21 cellular contexts compared by ENCODE assay signal in the genomic region with DNA sequence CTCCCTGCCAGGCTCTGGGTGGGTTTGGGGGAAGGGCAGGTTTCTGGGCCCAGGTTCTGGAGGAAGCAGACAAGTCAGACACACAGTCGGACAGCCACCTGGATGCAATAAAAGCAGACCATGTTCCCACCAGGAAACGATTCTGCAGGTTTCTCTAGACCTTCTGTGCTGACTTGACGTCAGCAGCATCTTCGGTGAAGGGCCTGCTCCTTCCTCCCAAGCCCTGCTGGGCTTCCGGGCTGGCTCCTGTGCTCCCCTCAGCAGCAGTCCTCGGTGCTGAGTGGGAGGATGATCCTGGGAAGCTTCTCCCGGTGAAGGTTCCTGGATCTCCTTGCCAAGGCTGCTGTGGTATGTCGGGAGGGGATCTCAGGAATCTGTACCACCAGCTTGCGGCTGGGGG.
DNase-seq lines count a peak whose midpoint lies in the region; ATAC-seq and TF ChIP-seq lines count a peak whose summit lies in the region.
"Had no signal": no experiment of that assay in that cellular context is flagged by ENCODE, and none has a peak within 500 bp of the region (broad histone marks: within the 10 kb centered on the region; RNA-seq: fewer than 3 reads in every experiment).

No MANE protein-coding gene starts in this region.

- no peak overlapping the region for H3K4me3 Mint-ChIP-seq in WTC11
- H3K4me3 Mint-ChIP-seq: B cell; CD8-positive, alpha-beta T cell had no signal

- DNase-seq in GM13976 (ENCODE audit: low spot score) (peak; percentile 4), WTC11 (ENCODE audit: low spot score) (no peak), esophagus muscularis mucosa (ENCODE audit: extremely low spot score) (peak; percentile 86), globus pallidus (ENCODE audit: low spot score) (no peak), upper lobe of right lung (no peak), NCI-H187 (lab: John Stamatoyannopoulos, UW) (no peak), activated T-cell treated with anti-CD3 and anti-CD28 coated beads for 4 hours (no peak)
- DNase-seq: Caco-2; CD8-positive, alpha-beta T cell; GDM1; GOT3; NCI-H1048; NCI-H1417; NCI-H1930; NCI-H2107; NCI-H524; NCI-H774 had no signal

- peaks cover 0 to 14% (median 0%) of the 10 kb centered on the region in 4 donors for H3K27me3 ChIP-seq in esophagus muscularis mucosa
- H3K27me3 ChIP-seq in upper lobe of right lung = no peaks in the 10 kb centered on the region
- H3K27me3 ChIP-seq: SJSA1 had no signal

- WGBS in esophagus muscularis mucosa = 70% methylated on average over 9 of the region's 9 CpGs

- ATAC-seq in WTC11 (no peak), upper lobe of right lung (no peak)
- ATAC-seq: CD8-positive, alpha-beta T cell; HCT116 had no signal

- no peak for TF ChIP-seq EP300 in esophagus muscularis mucosa (IDR thresholded peaks at IDR 0.05)

- H3K4me1 ChIP-seq in esophagus muscularis mucosa (peaks cover 4 to 11% (median 10%) of the 10 kb centered on the region in 4 donors), upper lobe of right lung (no peaks in the 10 kb centered on the region)
- H3K4me1 ChIP-seq: Caco-2, SJSA1 had no signal

- H3K9me3 Mint-ChIP-seq in WTC11 = no peaks in the 10 kb centered on the region
- H3K9me3 Mint-ChIP-seq: CD8-positive, alpha-beta T cell had no signal

- H3K4me3 ChIP-seq in esophagus muscularis mucosa = no peak overlapping the region
- H3K4me3 ChIP-seq in upper lobe of right lung = no peak overlapping the region
- H3K4me3 ChIP-seq: SJSA1 had no signal

- CTCF ChIA-PET in WTC11 (lab: Charles Lee) = interaction anchor here (0.9 to 1.7 kb wide), 4 partner anchors 34 to 67 kb away, joined by 3 to 6 read pairs (median 4); no protein-coding TSS in a partner anchor

- peaks cover 11% of the 10 kb centered on the region for H3K27me3 Mint-ChIP-seq in WTC11 (ENCODE audit: low read depth)

- no peak overlapping the region for H3K27ac Mint-ChIP-seq in WTC11
- H3K27ac Mint-ChIP-seq: B cell; CD8-positive, alpha-beta T cell had no signal

- no peak for TF ChIP-seq CTCF in GM13976 (IDR thresholded peaks at IDR 0.05; ENCODE audit: borderline replicate concordance, control extremely low read depth, extremely low read depth, insufficient read depth, missing control alignments)
- no peak for TF ChIP-seq CTCF in WTC11 (IDR thresholded peaks at IDR 0.05)
- TF ChIP-seq CTCF in esophagus muscularis mucosa (IDR thresholded peaks at IDR 0.05) = no peak
- no peak for TF ChIP-seq CTCF in upper lobe of right lung (IDR thresholded peaks at IDR 0.05)

- H3K9me3 ChIP-seq in esophagus muscularis mucosa (no peaks in the 10 kb centered on the region), upper lobe of right lung (no peaks in the 10 kb centered on the region)
- H3K9me3 ChIP-seq: Caco-2, SJSA1 had no signal

- H3K36me3 ChIP-seq in esophagus muscularis mucosa = no peaks in the 10 kb centered on the region
- H3K36me3 ChIP-seq in upper lobe of right lung = no peaks in the 10 kb centered on the region
- H3K36me3 ChIP-seq: SJSA1 had no signal

- in situ Hi-C loops in GM13976 (cut with MboI; ENCODE audit: low sequenced_read_pairs, unreplicated experiment) = no loop called here

- peaks cover 11% of the 10 kb centered on the region for H3K4me1 Mint-ChIP-seq in WTC11
- H3K4me1 Mint-ChIP-seq: B cell had no signal

- intact Hi-C loops in esophagus muscularis mucosa (cut with DNase I) (no loop called here), upper lobe of right lung (cut with DNase I) (no loop called here)

- no peak overlapping the region for H3K27ac ChIP-seq in esophagus muscularis mucosa (replicated peaks in 1 of 4)
- no peak overlapping the region for H3K27ac ChIP-seq in upper lobe of right lung
- H3K27ac ChIP-seq: C4-2B, SJSA1 had no signal

- no peaks in the 10 kb centered on the region for H3K36me3 Mint-ChIP-seq in WTC11
- H3K36me3 Mint-ChIP-seq: CD8-positive, alpha-beta T cell had no signal

- POLR2A ChIA-PET in WTC11 (lab: Charles Lee) = no interaction called here

- TF ChIP-seq POLR2A in esophagus muscularis mucosa (IDR thresholded peaks at IDR 0.05; ENCODE audit: low read depth) = no peak

TF ChIP-seq in WTC11, 78 proteins besides CTCF, POLR2A, EP300 and RAD21:
- 0 out of 2 replicates have a peak, but pooled peaks have one; percentile 37 for TF ChIP-seq ZNF263 (CRISPR knock-in tag; IDR thresholded peaks at IDR 0.05; ENCODE audit: low read depth)
- TF ChIP-seq, protein P1, sequence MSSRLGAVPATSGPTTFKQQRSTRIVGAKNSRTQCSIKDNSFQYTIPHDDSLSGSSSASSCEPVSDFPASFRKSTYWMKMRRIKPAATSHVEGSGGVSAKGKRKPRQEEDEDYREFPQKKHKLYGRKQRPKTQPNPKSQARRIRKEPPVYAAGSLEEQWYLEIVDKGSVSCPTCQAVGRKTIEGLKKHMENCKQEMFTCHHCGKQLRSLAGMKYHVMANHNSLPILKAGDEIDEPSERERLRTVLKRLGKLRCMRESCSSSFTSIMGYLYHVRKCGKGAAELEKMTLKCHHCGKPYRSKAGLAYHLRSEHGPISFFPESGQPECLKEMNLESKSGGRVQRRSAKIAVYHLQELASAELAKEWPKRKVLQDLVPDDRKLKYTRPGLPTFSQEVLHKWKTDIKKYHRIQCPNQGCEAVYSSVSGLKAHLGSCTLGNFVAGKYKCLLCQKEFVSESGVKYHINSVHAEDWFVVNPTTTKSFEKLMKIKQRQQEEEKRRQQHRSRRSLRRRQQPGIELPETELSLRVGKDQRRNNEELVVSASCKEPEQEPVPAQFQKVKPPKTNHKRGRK (CRISPR knock-in tag; IDR thresholded peaks at IDR 0.05; ENCODE audit: borderline replicate concordance) = no peak

Comparison
In these comparisons a context has a peak if more than half of its experiments do, and no peak if none do; other contexts are left out.
1. DNase-seq: peak in GM13976 (single experiment) and esophagus muscularis mucosa (single experiment); none in WTC11 (single experiment), globus pallidus (single experiment), upper lobe of right lung (single experiment), NCI-H187 (0 of 2) and activated T-cell treated with anti-CD3 and anti-CD28 coated beads for 4 hours (single experiment).